In genomic region chr22:36184433-36185035, GRCh38 we compare ENCODE assay signal across 1 cellular context.
TF ChIP-seq lines count a peak whose summit lies in the region.

No MANE protein-coding gene starts in this region.

TF ChIP-seq in K562, 482 proteins besides CTCF, POLR2A, EP300 and RAD21:
- TF ChIP-seq CBFA2T3 (IDR thresholded peaks at IDR 0.05) (peak; percentile 26), ERF (CRISPR knock-in tag; IDR thresholded peaks at IDR 0.05) (no peak), ZNF695 (CRISPR knock-in tag; IDR thresholded peaks at IDR 0.05) (no peak)
